11 cellular contexts compared by ENCODE assay signal in the genomic region with DNA sequence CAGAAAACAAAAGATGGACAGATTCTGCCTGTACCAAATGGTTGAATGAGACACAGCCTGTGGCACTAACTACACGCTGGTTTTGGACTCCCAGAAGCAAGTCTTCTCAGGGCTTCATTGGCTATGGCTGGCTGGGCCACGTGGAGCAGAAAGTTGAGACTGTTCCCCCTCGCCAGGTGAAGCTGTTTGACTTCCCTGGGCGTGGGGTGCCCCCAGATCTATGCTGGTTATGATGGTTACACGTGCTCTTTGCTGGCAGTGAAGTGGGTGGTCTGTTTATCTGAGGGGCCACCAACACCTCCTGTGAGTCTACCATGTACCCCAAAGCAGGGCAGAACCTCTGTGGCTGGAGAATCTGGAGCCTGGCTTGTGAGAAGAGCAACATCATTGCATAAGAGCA.
"Had no signal": no experiment of that assay in that cellular context is flagged by ENCODE, and none has a peak within 500 bp of the region (broad histone marks: within the 10 kb centered on the region; RNA-seq: fewer than 3 reads in every experiment).

No MANE protein-coding gene starts in this region.

- H3K9me3 Mint-ChIP-seq: H9 had no signal

- H3K4me3 Mint-ChIP-seq: GM23338, H9, HFFc6 had no signal

- H3K4me2 ChIP-seq: GM23338 had no signal

- H3K9ac ChIP-seq: GM23248 had no signal

- H3K27ac ChIP-seq: GM23248 had no signal

- DNase-seq: GM23248, GOT3, H7, H9, HCEC 1CT, HFFc6 had no signal

- ATAC-seq: GM23338, HCT116 had no signal

- H3K36me3 ChIP-seq: HAP-1 had no signal

- H3K4me1 Mint-ChIP-seq: GM23338 had no signal

- H3K9me3 ChIP-seq: HAP-1 had no signal

- H3K27ac Mint-ChIP-seq: GM23338, HFFc6 had no signal

- H3K4me1 ChIP-seq: HAP-1 had no signal

- H3K4me3 ChIP-seq: GM23248, GM23338, HAP-1 had no signal

- FAIRE-seq: H1, H54 had no signal
